ENCODE assay signal across 23 cellular contexts in genomic region chr1:192462630-192463029, GRCh38.
"Had no signal": no experiment of that assay in that cellular context is flagged by ENCODE, and none has a peak within 500 bp of the region (broad histone marks: within the 10 kb centered on the region; RNA-seq: fewer than 3 reads in every experiment).

No MANE protein-coding gene starts in this region.

- H3K4me3 ChIP-seq: breast epithelium, dorsolateral prefrontal cortex, right lobe of liver, skin epidermis, tibial artery had no signal

- H3K27ac ChIP-seq: breast epithelium, right lobe of liver, skin epidermis, tibial artery had no signal

- H3K27me3 ChIP-seq: breast epithelium, dorsolateral prefrontal cortex, right lobe of liver, tibial artery had no signal

- FAIRE-seq: colon, endothelial cell of umbilical vein, frontal cortex, TTC549 had no signal

- ATAC-seq: effector memory CD8-positive, alpha-beta T cell; esophagus mucosa; natural killer cell treated with Interleukin-12 subunit alpha and Interleukin-12 subunit beta and Interleukin-15 and Interleukin-18, amount 100 ng/mL, for 72 hours; right lobe of liver; stimulated activated naive CD8-positive, alpha-beta T cell treated with anti-CD3 and anti-CD28 coated beads, Interleukin-15, amount 100 ng/mL, for 72 hours had no signal

- H3K36me3 ChIP-seq: breast epithelium, right lobe of liver, tibial artery had no signal

- H3K4me1 ChIP-seq: breast epithelium, right lobe of liver, tibial artery had no signal

- DNase-seq: activated CD4-positive, alpha-beta T cell treated with anti-CD3 and anti-CD28 coated beads for 4 hours; activated CD4-positive, alpha-beta T cell treated with anti-CD3 and anti-CD28 coated beads, Interleukin-2, amount 50 U/mL, for 48 hours; activated CD4-positive, CD25-positive, alpha-beta regulatory T cell; activated naive CD4-positive, alpha-beta T cell treated with Interleukin-2 at 50 U/mL for 16 hours; activated naive CD8-positive, alpha-beta T cell treated with anti-CD3 and anti-CD28 coated beads for 36 hours; activated T-cell treated with anti-CD3 and anti-CD28 coated beads, Interleukin-2, amount 50 U/mL, for 48 hours; amniotic stem cell; effector memory CD8-positive, alpha-beta T cell; hippocampal formation; nucleus accumbens; right lobe of liver; stimulated activated CD4-positive, alpha-beta T cell treated with anti-CD3 and anti-CD28 coated beads, Interleukin-1b, Interleukin-23, amount 100 ng/mL, for 48 hours; stimulated activated naive CD8-positive, alpha-beta T cell treated with anti-CD3 and anti-CD28 coated beads, Interleukin-15, amount 100 ng/mL, for 72 hours; tibial artery had no signal

- H3K9me3 ChIP-seq: breast epithelium, right lobe of liver, tibial artery had no signal
